Comparison of ENCODE assay signal across 17 cellular contexts in the genomic region with DNA sequence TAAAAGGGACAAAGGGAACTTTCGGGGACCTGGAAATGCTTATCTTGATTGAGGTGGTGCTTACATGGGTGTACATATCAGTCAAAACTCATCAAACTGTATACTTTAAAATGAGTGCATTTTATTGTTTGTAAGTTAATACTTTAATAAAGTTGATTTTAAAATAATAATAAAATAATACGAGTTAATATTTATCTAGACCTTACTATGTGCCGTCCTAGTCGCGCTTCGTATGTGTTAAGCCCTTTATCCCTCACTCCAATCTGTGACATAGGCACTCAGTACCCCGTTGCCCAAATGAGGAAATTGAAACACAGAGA. TPM values are rescaled to one million over a fixed set of nuclear protein-coding genes. Genes with fewer than 3 reads are reported as not detected.
A peak's percentile ranks its signal among the peaks of the same experiment; 100 is the strongest.
DNase-seq lines count a peak whose midpoint lies in the region; ATAC-seq and TF ChIP-seq lines count a peak whose summit lies in the region.
"Had no signal": no experiment of that assay in that cellular context is flagged by ENCODE, and none has a peak within 500 bp of the region (broad histone marks: within the 10 kb centered on the region; RNA-seq: fewer than 3 reads in every experiment).

No MANE protein-coding gene starts in this region.

- BruUV-seq in Calu3 (replicated peaks; lab: Mats Ljungman, UMichigan): no TSS peak

- no peak overlapping the region for H2AFZ ChIP-seq in SK-N-SH (ENCODE audit: low read depth)

- H3K27ac Mint-ChIP-seq in Calu3 (ENCODE audit: unreplicated experiment): no peak overlapping the region
- H3K27ac Mint-ChIP-seq: activated T-helper 1 cell treated with anti-CD3 and anti-CD28 coated beads, Interleukin-12 subunit alpha, Interleukin-12 subunit beta, Interleukin-2, Interleukin-4 antibody, amounts not matched to agents 30 ng/mL and 10 ng/mL and 1 ng/mL, durations not matched to agents 14 hours and 24 hours and 36 hours; naive thymus-derived CD4-positive, alpha-beta T cell had no signal

- H3F3A ChIP-seq in SK-N-SH (replicated peaks; ENCODE audit: insufficient read depth): no peaks in the 10 kb centered on the region

- TF ChIP-seq EP300 in SK-N-SH (IDR thresholded peaks at IDR 0.05; ENCODE audit: borderline replicate concordance in 1 of 2, low read depth in 1 of 2, low read length in 1 of 2): no peak

- H3K4me2 ChIP-seq in SK-N-SH: no peak overlapping the region

- H3K9me3 ChIP-seq in adrenal gland (replicated peaks in 1 of 3) (no peaks in the 10 kb centered on the region), SK-N-SH (no peaks in the 10 kb centered on the region)

- peak overlapping the region; percentile 49 for H3K4me3 Mint-ChIP-seq in Calu3 (ENCODE audit: low read depth, unreplicated experiment)
- H3K4me3 Mint-ChIP-seq: activated T-helper 1 cell treated with anti-CD3 and anti-CD28 coated beads, Interleukin-12 subunit alpha, Interleukin-12 subunit beta, Interleukin-2, Interleukin-4 antibody, amounts not matched to agents 30 ng/mL and 10 ng/mL and 1 ng/mL, durations not matched to agents 14 hours and 24 hours and 36 hours had no signal

- H3K36me3 Mint-ChIP-seq in Calu3 (ENCODE audit: insufficient read depth, unreplicated experiment): no peaks in the 10 kb centered on the region
- H3K36me3 Mint-ChIP-seq: naive thymus-derived CD4-positive, alpha-beta T cell had no signal

- no peak for TF ChIP-seq RAD21 in SK-N-SH (IDR thresholded peaks at IDR 0.05; ENCODE audit: low read length)

- no peaks in the 10 kb centered on the region for H3K27me3 Mint-ChIP-seq in Calu3 (ENCODE audit: unreplicated experiment)

- H3K4me3 ChIP-seq in adrenal gland (no peak overlapping the region), rectal smooth muscle tissue (ENCODE audit: low read length) (peak overlapping the region; percentile 35), SK-N-SH (ENCODE audit: low read depth in 2 of 2, low read length in 1 of 2) (no peak overlapping the region)

- TF ChIP-seq CTCF in Calu3 (IDR thresholded peaks at IDR 0.05; ENCODE audit: unreplicated experiment): no peak
- no peak for TF ChIP-seq CTCF in adrenal gland (IDR thresholded peaks at IDR 0.05)
- TF ChIP-seq CTCF in SK-N-SH (IDR thresholded peaks at IDR 0.05): no peak

- no peaks in the 10 kb centered on the region for H3K4me1 Mint-ChIP-seq in Calu3 (ENCODE audit: low read depth, unreplicated experiment)

- DNase-seq in Calu3 (no peak), adrenal gland (peak in 1 of 7 donors; percentile 43), COLO829 (ENCODE audit: low spot score) (no peak), SK-N-SH (no peak)
- no peak for DNase-seq in stimulated activated CD4-positive, alpha-beta T cell treated with anti-CD3 and anti-CD28 coated beads, Interleukin-2, amount 100 ng/mL, for 48 hours
- DNase-seq: activated CD4-positive, alpha-beta T cell treated with anti-CD3 and anti-CD28 coated beads, Interleukin-2, amount 50 U/mL, for 1 hour; DMS153; effector CD4-positive, alpha-beta T cell; naive thymus-derived CD4-positive, alpha-beta T cell; T1000 had no signal

- H3K9me3 Mint-ChIP-seq in Calu3 (ENCODE audit: low read depth, unreplicated experiment): no peaks in the 10 kb centered on the region
- H3K9me3 Mint-ChIP-seq: activated T-helper 1 cell treated with anti-CD3 and anti-CD28 coated beads, Interleukin-12 subunit alpha, Interleukin-12 subunit beta, Interleukin-2, Interleukin-4 antibody, amounts not matched to agents 30 ng/mL and 10 ng/mL and 1 ng/mL, durations not matched to agents 14 hours and 24 hours and 36 hours; naive thymus-derived CD4-positive, alpha-beta T cell had no signal

- CTCF ChIA-PET in Calu3 (lab: Charles Lee) (no interaction called here), SK-N-SH (lab: Yijun Ruan, JAX) (interaction anchor here (0.7 to 0.8 kb wide), 2 partner anchors 19 to 182 kb away, joined by 3 read pairs; no protein-coding TSS in a partner anchor)

- ATAC-seq in GM21390 (IDR thresholded peaks at IDR 0.05; ENCODE audit: unreplicated experiment): no peak

- no peaks in the 10 kb centered on the region for H4K20me1 ChIP-seq in SK-N-SH (ENCODE audit: insufficient read depth)

- H3K79me2 ChIP-seq in SK-N-SH (ENCODE audit: insufficient read depth): no peaks in the 10 kb centered on the region

- no peaks in the 10 kb centered on the region for H3K9me2 ChIP-seq in SK-N-SH

- peaks cover 23 to 49% of the 10 kb centered on the region in 2 donors for H3K4me1 ChIP-seq in adrenal gland (replicated peaks in 1 of 2)
- H3K4me1 ChIP-seq in rectal smooth muscle tissue (ENCODE audit: control insufficient read depth, insufficient read depth, low read length): peaks cover 4% of the 10 kb centered on the region
- peaks cover 9 to 12% of the 10 kb centered on the region in 2 experiments; a peak in 2 of 4 replicates for H3K4me1 ChIP-seq in SK-N-SH (ENCODE audit: control insufficient read depth in 1 of 2, insufficient read depth in 2 of 2, low read depth in 1 of 2, low read length in 1 of 2)

- intact Hi-C loops in Calu3 (cut with micrococcal nuclease; ENCODE audit: unreplicated experiment): no loop called here
- intact Hi-C loops in adrenal gland (cut with DNase I): loop anchor here (10.0 kb wide), 2 partner anchors 52 to 142 kb away; a partner anchor contains a TSS

- H3K27me3 ChIP-seq in adrenal gland: no peaks in the 10 kb centered on the region
- no peaks in the 10 kb centered on the region for H3K27me3 ChIP-seq in layer of hippocampus (ENCODE audit: control insufficient read depth, insufficient read depth, low read length)
- no peaks in the 10 kb centered on the region for H3K27me3 ChIP-seq in rectal smooth muscle tissue (ENCODE audit: control insufficient read depth, insufficient read depth, low read length)
- no peaks in the 10 kb centered on the region; the same call in 1 of the 2 replicates for H3K27me3 ChIP-seq in SK-N-SH (ENCODE audit: insufficient read depth)

- TF ChIP-seq POLR2A in adrenal gland (IDR thresholded peaks at IDR 0.05): no peak

- POLR2A ChIA-PET in SK-N-SH (lab: Yijun Ruan, JAX): no interaction called here

- H3K9ac ChIP-seq in rectal smooth muscle tissue (ENCODE audit: low read length) (no peak overlapping the region), SK-N-SH (no peak overlapping the region)

- WGBS in adrenal gland, 4 donors: 70 to 83% (median 78%) methylated on average over 7 of the region's 7 CpGs
- WGBS in SK-N-SH (ENCODE audit: low lambda C conversion rate): 78% methylated on average over 7 of the region's 7 CpGs

- H3K36me3 ChIP-seq in adrenal gland (replicated peaks in 1 of 2) (no peaks in the 10 kb centered on the region), rectal smooth muscle tissue (ENCODE audit: control insufficient read depth, insufficient read depth, low read length) (no peaks in the 10 kb centered on the region), SK-N-SH (replicated peaks in 1 of 2; ENCODE audit: control insufficient read depth in 1 of 2, insufficient read depth in 2 of 2, low read length in 1 of 2) (no peaks in the 10 kb centered on the region)

- H3K27ac ChIP-seq in adrenal gland (peak overlapping the region in 3 of 5 donors; percentile 65 to 94 (median 84)), layer of hippocampus (ENCODE audit: low read depth, low read length) (peak overlapping the region; percentile 67), rectal smooth muscle tissue (ENCODE audit: low read depth, low read length) (peak overlapping the region; percentile 38), SK-N-SH (ENCODE audit: low read depth in 2 of 2, low read length in 1 of 2) (no peak overlapping the region)
- H3K27ac ChIP-seq: foreskin keratinocyte had no signal

TF ChIP-seq in SK-N-SH, 30 proteins besides CTCF, POLR2A, EP300 and RAD21:
- TF ChIP-seq POLR2AphosphoS5 (IDR thresholded peaks at IDR 0.05; ENCODE audit: low read depth, low read length): no peak
- TF ChIP-seq, protein P1, sequence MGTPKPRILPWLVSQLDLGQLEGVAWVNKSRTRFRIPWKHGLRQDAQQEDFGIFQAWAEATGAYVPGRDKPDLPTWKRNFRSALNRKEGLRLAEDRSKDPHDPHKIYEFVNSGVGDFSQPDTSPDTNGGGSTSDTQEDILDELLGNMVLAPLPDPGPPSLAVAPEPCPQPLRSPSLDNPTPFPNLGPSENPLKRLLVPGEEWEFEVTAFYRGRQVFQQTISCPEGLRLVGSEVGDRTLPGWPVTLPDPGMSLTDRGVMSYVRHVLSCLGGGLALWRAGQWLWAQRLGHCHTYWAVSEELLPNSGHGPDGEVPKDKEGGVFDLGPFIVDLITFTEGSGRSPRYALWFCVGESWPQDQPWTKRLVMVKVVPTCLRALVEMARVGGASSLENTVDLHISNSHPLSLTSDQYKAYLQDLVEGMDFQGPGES (IDR thresholded peaks at IDR 0.05; ENCODE audit: low read depth, low read length): no peak

RNA-seq across cellular contexts. Expression of a gene that starts 47.5 kb away (rescaled TPM):
- total RNA-seq in Calu3 (2022) (not detected in 2 replicates), adrenal gland (not detected)
- polyA plus RNA-seq in adrenal gland (not detected), SK-N-SH (2012; rRNA removed) (not detected in 2 replicates)
- polyA plus RNA-seq in SK-N-SH (2012; cell fraction: cytosol; rRNA removed): 0.01 TPM in 1 of 2 replicates, not detected in the other
- polyA plus RNA-seq in SK-N-SH (2012; cell fraction: nucleus; rRNA removed): not detected in 2 replicates
- total RNA-seq: activated T-helper 1 cell treated with anti-CD3 and anti-CD28 coated beads, Interleukin-12 subunit alpha, Interleukin-12 subunit beta, Interleukin-2, Interleukin-4 antibody, amounts not matched to agents 30 ng/mL and 10 ng/mL and 1 ng/mL, durations not matched to agents 14 hours and 24 hours and 36 hours; foreskin keratinocyte; MCF 10A; naive thymus-derived CD4-positive, alpha-beta T cell; subcutaneous adipose tissue had no signal
- polyA plus RNA-seq: foreskin keratinocyte; naive thymus-derived CD4-positive, alpha-beta T cell had no signal

RNA-seq across cellular contexts. Expression of a gene that starts 51.2 kb away (rescaled TPM):
- 24.0 and 28.3 TPM in 2 replicates for total RNA-seq in Calu3 (2022)
- 100 to 1,000 TPM in 1 of 8 donors, 10 to 100 TPM in 7; 48.9 to 102 (median 73.1) TPM for total RNA-seq in adrenal gland
- 10 to 100 TPM; 32.3 to 81.8 (median 40.4) TPM for polyA plus RNA-seq in adrenal gland
- polyA plus RNA-seq in SK-N-SH (2012; rRNA removed): 6.8 and 9.1 TPM in 2 replicates
- 6.5 and 8.5 TPM in 2 replicates for polyA plus RNA-seq in SK-N-SH (2012; cell fraction: cytosol; rRNA removed)
- polyA plus RNA-seq in SK-N-SH (2012; cell fraction: nucleus; rRNA removed): 11.2 and 11.3 TPM in 2 replicates
- total RNA-seq: activated T-helper 1 cell treated with anti-CD3 and anti-CD28 coated beads, Interleukin-12 subunit alpha, Interleukin-12 subunit beta, Interleukin-2, Interleukin-4 antibody, amounts not matched to agents 30 ng/mL and 10 ng/mL and 1 ng/mL, durations not matched to agents 14 hours and 24 hours and 36 hours had no signal
- polyA plus RNA-seq: naive thymus-derived CD4-positive, alpha-beta T cell had no signal

Comparison
In these comparisons a context has a peak if more than half of its experiments do, and no peak if none do; other contexts are left out.
1. H3K27ac ChIP-seq: peak in adrenal gland (3 of 5), layer of hippocampus (single experiment) and rectal smooth muscle tissue (single experiment); none in SK-N-SH (0 of 2).